ENCODE assay signal across 1 cellular context in the genomic region with DNA sequence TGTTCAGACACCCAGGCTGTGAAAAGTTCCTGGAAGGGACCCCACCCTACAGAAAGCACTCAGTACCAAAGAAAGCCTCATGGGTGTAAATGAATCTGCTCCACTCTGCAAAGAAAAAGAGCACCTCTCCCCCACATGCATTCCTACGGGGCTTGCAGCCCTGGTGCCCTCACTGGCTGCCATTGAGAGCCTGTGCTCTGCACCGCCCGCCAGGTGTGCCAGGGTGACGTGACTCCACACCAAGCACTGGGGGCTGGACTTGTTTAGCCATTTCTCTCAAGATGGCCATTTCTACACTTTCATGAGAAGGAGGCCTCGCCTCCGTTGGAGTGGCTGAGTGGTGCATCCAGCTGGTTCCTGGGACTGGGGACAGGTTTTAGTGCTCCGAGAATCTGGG.
TF ChIP-seq lines count a peak whose summit lies in the region.

No MANE protein-coding gene starts in this region.

TF ChIP-seq in HepG2, 621 proteins besides CTCF, POLR2A, EP300 and RAD21:
- TF ChIP-seq NONO (IDR thresholded peaks at IDR 0.05) (no peak), NONO (CRISPR knock-in tag; conservative IDR thresholded peaks at IDR 0.05) (no peak), HOXA9 (CRISPR knock-in tag; IDR thresholded peaks at IDR 0.05; ENCODE audit: borderline replicate concordance) (no peak), ZNF383 (CRISPR knock-in tag; IDR thresholded peaks at IDR 0.05; ENCODE audit: borderline replicate concordance) (no peak), NFE2L2 (IDR thresholded peaks at IDR 0.05; ENCODE audit: low read length) (no peak)
- TF ChIP-seq, protein P1, sequence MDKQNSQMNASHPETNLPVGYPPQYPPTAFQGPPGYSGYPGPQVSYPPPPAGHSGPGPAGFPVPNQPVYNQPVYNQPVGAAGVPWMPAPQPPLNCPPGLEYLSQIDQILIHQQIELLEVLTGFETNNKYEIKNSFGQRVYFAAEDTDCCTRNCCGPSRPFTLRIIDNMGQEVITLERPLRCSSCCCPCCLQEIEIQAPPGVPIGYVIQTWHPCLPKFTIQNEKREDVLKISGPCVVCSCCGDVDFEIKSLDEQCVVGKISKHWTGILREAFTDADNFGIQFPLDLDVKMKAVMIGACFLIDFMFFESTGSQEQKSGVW (CRISPR knock-in tag; IDR thresholded peaks at IDR 0.05; ENCODE audit: borderline replicate concordance): no peak
